ENCODE assay signal across 10 cellular contexts in genomic region chr12:87439990-87440827, GRCh38.
A peak's percentile ranks its signal among the peaks of the same experiment; 100 is the strongest.
DNase-seq lines count a peak whose midpoint lies in the region; ATAC-seq and TF ChIP-seq lines count a peak whose summit lies in the region.
"Had no signal": no experiment of that assay in that cellular context is flagged by ENCODE, and none has a peak within 500 bp of the region (broad histone marks: within the 10 kb centered on the region; RNA-seq: fewer than 3 reads in every experiment).

No MANE protein-coding gene starts in this region.

- H3K14ac ChIP-seq in trophoblast cell (ENCODE audit: low read length), result no peak overlapping the region

- no TSS peak for BruUV-seq in Panc1 (replicated peaks; lab: Mats Ljungman, UMichigan)

- H3K79me1 ChIP-seq in trophoblast cell (ENCODE audit: low read length), result peaks cover 12% of the 10 kb centered on the region

- no peak overlapping the region for H3K23ac ChIP-seq in trophoblast cell (ENCODE audit: low read length)

- intact Hi-C loops in Panc1 (cut with micrococcal nuclease; ENCODE audit: unreplicated experiment), result no loop called here

- H3K4me1 ChIP-seq in Panc1 (ENCODE audit: control insufficient read depth, insufficient read depth, low read length), result no peaks in the 10 kb centered on the region
- H3K4me1 ChIP-seq in trophoblast cell (ENCODE audit: control insufficient read depth in 1 of 2, insufficient read depth in 2 of 2, low read length in 2 of 2), result peaks cover 3 to 5% of the 10 kb centered on the region in 2 experiments

- H3K9ac ChIP-seq in trophoblast cell (ENCODE audit: low read length), result no peak overlapping the region

- H4K12ac ChIP-seq in trophoblast cell (ENCODE audit: low read depth, low read length), result no peak overlapping the region

- H2BK120ac ChIP-seq in trophoblast cell (ENCODE audit: insufficient read depth, low read length, poor library complexity), result no peak overlapping the region

- in situ Hi-C loops in Panc1 (cut with HindIII; ENCODE audit: low pct_unique_long_range_greater_than_20kb, low sequenced_read_pairs), result no loop called here

- WGBS in trophoblast cell (ENCODE audit: extremely low coverage, insufficient coverage, insufficient read length), result no CpG with 5 or more reads among the region's 2 CpGs

- H3K4me2 ChIP-seq in trophoblast cell (ENCODE audit: low read length), result no peak overlapping the region

- POLR2A ChIA-PET in Panc1 (lab: Charles Lee), result no interaction called here

- no peak overlapping the region for H4K91ac ChIP-seq in trophoblast cell (ENCODE audit: low read depth, low read length)

- H2BK12ac ChIP-seq in trophoblast cell (ENCODE audit: low read length), result no peak overlapping the region

- H3K9me3 ChIP-seq in Panc1 (ENCODE audit: control insufficient read depth, insufficient read depth, low read depth, low read length), result no peaks in the 10 kb centered on the region
- no peaks in the 10 kb centered on the region for H3K9me3 ChIP-seq in trophoblast cell (ENCODE audit: insufficient read depth, low read depth, low read length)

- DNase-seq in EL (peak; percentile 74), Panc1 (ENCODE audit: low read depth, low spot score) (peak; percentile 2), trophoblast cell (peak; percentile 71 to 93), NCI-H1694 (lab: John Stamatoyannopoulos, UW) (no peak), NOMO-1 treated with DMSO at 0.1 percent for 48 hours (lab: John Stamatoyannopoulos, UW; ENCODE audit: unreplicated experiment) (no peak), NCI-H510A treated with DMSO at 0.1 percent for 48 hours (lab: John Stamatoyannopoulos, UW) (no peak)
- DNase-seq: effector memory CD8-positive, alpha-beta T cell; naive thymus-derived CD4-positive, alpha-beta T cell had no signal

- peak; percentile 84 for ATAC-seq in Panc1
- ATAC-seq in esophagus mucosa, result peak; percentile 93
- ATAC-seq in HG03342 (IDR thresholded peaks at IDR 0.05; ENCODE audit: unreplicated experiment), result no peak
- ATAC-seq: effector memory CD8-positive, alpha-beta T cell; naive thymus-derived CD4-positive, alpha-beta T cell had no signal

- H3K79me2 ChIP-seq in trophoblast cell (ENCODE audit: control insufficient read depth, insufficient read depth, low read length, poor library complexity), result no peaks in the 10 kb centered on the region

- H3K36me3 ChIP-seq in Panc1 (ENCODE audit: control insufficient read depth, insufficient read depth, low read length) (no peaks in the 10 kb centered on the region), trophoblast cell (ENCODE audit: control insufficient read depth in 1 of 2, insufficient read depth in 2 of 2, low read length in 2 of 2) (no peaks in the 10 kb centered on the region)

- H2AK5ac ChIP-seq in trophoblast cell (ENCODE audit: low read length), result no peak overlapping the region

- no peaks in the 10 kb centered on the region for H3K27me3 ChIP-seq in Panc1 (ENCODE audit: control insufficient read depth, insufficient read depth, low read length)
- no peaks in the 10 kb centered on the region for H3K27me3 ChIP-seq in trophoblast cell (ENCODE audit: insufficient read depth, low read length)

- no peak overlapping the region for H2AFZ ChIP-seq in trophoblast cell (ENCODE audit: insufficient read depth, low read length, poor library complexity)

- H3K27ac ChIP-seq in Panc1 (ENCODE audit: low read length) (no peak overlapping the region), trophoblast cell (ENCODE audit: low read depth, low read length) (peak overlapping the region; percentile 67)

- H2BK5ac ChIP-seq in trophoblast cell (ENCODE audit: low read depth, low read length, poor library complexity), result no peak overlapping the region

- TF ChIP-seq CTCF in Panc1 (IDR thresholded peaks at IDR 0.05), result no peak

- H3K4ac ChIP-seq in trophoblast cell (ENCODE audit: low read depth, low read length), result no peak overlapping the region

- no peak overlapping the region for H4K8ac ChIP-seq in trophoblast cell (ENCODE audit: low read depth, low read length)

- H3K18ac ChIP-seq in trophoblast cell (ENCODE audit: low read length), result no peak overlapping the region

- H3K4me3 ChIP-seq in Panc1 (ENCODE audit: low read depth in 2 of 2, low read length in 2 of 2), result no peak overlapping the region
- no peak overlapping the region for H3K4me3 ChIP-seq in trophoblast cell (ENCODE audit: low read depth, low read length)

- CTCF ChIA-PET in Panc1 (lab: Charles Lee), result no interaction called here

Comparison
In these comparisons a context has a peak if more than half of its experiments do, and no peak if none do; other contexts are left out.
1. DNase-seq: peak in EL (single experiment), Panc1 (single experiment) and trophoblast cell (2 of 2); none in NCI-H1694 (single experiment), NOMO-1 treated with DMSO at 0.1 percent for 48 hours (single experiment) and NCI-H510A treated with DMSO at 0.1 percent for 48 hours (single experiment).